8 cellular contexts compared by ENCODE assay signal in genomic region chrX:149940015-149940716, GRCh38. TPM values are rescaled to one million over a fixed set of nuclear protein-coding genes. Genes with fewer than 3 reads are reported as not detected.
A peak's percentile ranks its signal among the peaks of the same experiment; 100 is the strongest.
DNase-seq lines count a peak whose midpoint lies in the region; ATAC-seq and TF ChIP-seq lines count a peak whose summit lies in the region.

No MANE protein-coding gene starts in this region.

- TF ChIP-seq CTCF in BJ (IDR thresholded peaks at IDR 0.05; ENCODE audit: insufficient read depth, low read depth, low read length) (peak; percentile 59), choroid plexus epithelial cell (conservative IDR thresholded peaks at IDR 0.05; ENCODE audit: low read depth, low read length) (peak; percentile 68)

- H3K36me3 ChIP-seq in BJ (ENCODE audit: control insufficient read depth, insufficient read depth, low read length) = no peaks in the 10 kb centered on the region; the same call in 1 of the 2 replicates

- peak; percentile 48 for TF ChIP-seq POLR2A in GM19193 (IDR thresholded peaks at IDR 0.05; ENCODE audit: extremely low read depth, insufficient read depth, insufficient read length)

- POLR2A ChIA-PET in BJ (lab: Charles Lee) = interaction anchor here (0.6 to 0.7 kb wide), 2 partner anchors 696 to 752 kb away, joined by 3 read pairs; no protein-coding TSS in a partner anchor

- no peaks in the 10 kb centered on the region for H3K27me3 ChIP-seq in BJ (ENCODE audit: control insufficient read depth, insufficient read depth, low read length)

- ATAC-seq in HG03432 (IDR thresholded peaks at IDR 0.05; ENCODE audit: unreplicated experiment) = peak; percentile 56

- H3K4me3 ChIP-seq in BJ (ENCODE audit: low read depth, low read length) (peak overlapping the region; percentile 59), choroid plexus epithelial cell (ENCODE audit: low read depth, low read length) (peak overlapping the region; percentile 65)

- CTCF ChIA-PET in BJ (lab: Yijun Ruan, JAX) = interaction anchor here (1.1 to 1.4 kb wide), 3 partner anchors 9 to 546 kb away, joined by 3 to 4 read pairs (median 3); no protein-coding TSS in a partner anchor

- peak; percentile 90 for DNase-seq in BJ (ENCODE audit: low read depth)
- peak; percentile 97 for DNase-seq in NCI-H460 (ENCODE audit: extremely low read depth, low read depth)
- DNase-seq in activated CD4-positive, alpha-beta T cell treated with anti-CD3 and anti-CD28 coated beads for 24 hours (ENCODE audit: low read depth in 2 of 2) = peak; percentile 84 to 85
- DNase-seq in choroid plexus epithelial cell (ENCODE audit: low read depth) = peak; percentile 99
- peak; percentile 91 for DNase-seq in kidney glomerular epithelial cell (lab: John Stamatoyannopoulos, UW)
- DNase-seq in stimulated activated CD4-positive, alpha-beta T cell treated with anti-CD3 and anti-CD28 coated beads, Interleukin-15, amount 100 ng/mL, for 48 hours (ENCODE audit: low read depth in 2 of 2) = peak; percentile 87

RNA-seq across cellular contexts. Expression of gene EOLA2, which starts 1.9 kb away (rescaled TPM):
- 35.8 and 36.8 TPM in 2 replicates for polyA plus RNA-seq in BJ (2011; rRNA removed)
- polyA minus RNA-seq in BJ (2011; rRNA and poly(A)+ RNA removed) = 11.2 and 16.1 TPM in 2 replicates
- 28.5 and 37.4 TPM in 2 replicates for total RNA-seq in NCI-H460 (2014; rRNA removed; shearing (Covaris generic))
- polyA plus RNA-seq in NCI-H460 (2014; cell fraction: nucleus; rRNA removed) = 21.1 and 23.0 TPM in 2 replicates

RNA-seq across cellular contexts. Expression of gene HSFX4, which starts 10.8 kb away (rescaled TPM):
- polyA plus RNA-seq in BJ (2011; rRNA removed) = not detected in 2 replicates
- polyA minus RNA-seq in BJ (2011; rRNA and poly(A)+ RNA removed) = not detected in 2 replicates
- not detected in 2 replicates for total RNA-seq in NCI-H460 (2014; rRNA removed; shearing (Covaris generic))
- not detected in 2 replicates for polyA plus RNA-seq in NCI-H460 (2014; cell fraction: nucleus; rRNA removed)

RNA-seq across cellular contexts. Expression of gene MAGEA8, which starts 59.2 kb away (rescaled TPM):
- polyA plus RNA-seq in BJ (2011; rRNA removed) = not detected in 2 replicates
- not detected in 2 replicates for polyA minus RNA-seq in BJ (2011; rRNA and poly(A)+ RNA removed)
- not detected in 2 replicates for total RNA-seq in NCI-H460 (2014; rRNA removed; shearing (Covaris generic))
- not detected in 2 replicates for polyA plus RNA-seq in NCI-H460 (2014; cell fraction: nucleus; rRNA removed)

Comparison
In these comparisons a context has a peak if more than half of its experiments do, and no peak if none do; other contexts are left out.
1. Peak in every context shown above with its lines: DNase-seq, ATAC-seq and H3K4me3 ChIP-seq.